In the genomic region with DNA sequence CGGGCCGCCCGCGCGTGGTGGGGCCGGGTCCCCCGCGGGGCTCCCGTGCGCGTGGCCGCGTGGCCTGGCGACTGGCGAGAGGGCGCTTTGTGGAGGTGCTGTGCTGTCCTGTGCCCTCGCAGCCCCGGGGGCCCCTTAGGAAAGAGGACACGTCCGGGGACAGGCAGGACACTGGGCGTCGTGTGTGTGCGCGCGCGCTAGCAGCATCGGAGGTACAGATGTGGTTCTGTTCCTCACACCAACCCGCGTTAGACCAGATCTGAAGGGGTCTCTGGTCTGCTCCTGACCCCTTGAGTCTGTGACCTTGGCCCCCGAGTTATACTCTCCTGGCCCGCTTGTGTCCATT, we compare ENCODE assay signal across 8 cellular contexts. TPM values are rescaled to one million over a fixed set of nuclear protein-coding genes. Genes with fewer than 3 reads are reported as not detected.
DNase-seq lines count a peak whose midpoint lies in the region; ATAC-seq, FAIRE-seq and TF ChIP-seq lines count a peak whose summit lies in the region.

No MANE protein-coding gene starts in this region.

- peak overlapping the region in 1 of 2 donors; percentile 3 for H3K9ac ChIP-seq in mucosa of rectum (ENCODE audit: low read depth in 1 of 2, low read length in 2 of 2)

- POLR2A ChIA-PET in A549 (lab: Yijun Ruan, JAX): no interaction called here

- no peaks in the 10 kb centered on the region for H3K4me1 ChIP-seq in A549
- peaks cover 5 to 6% of the 10 kb centered on the region in 2 donors for H3K4me1 ChIP-seq in mucosa of rectum (ENCODE audit: control insufficient read depth in 2 of 2, insufficient read depth in 2 of 2, low read length in 2 of 2)

- whole genome bisulfite sequencing in A549 (ENCODE audit: missing lambda C conversion rate): 81% methylated on average over 27 of the region's 31 CpGs

- H3K27ac ChIP-seq in A549 (no peak overlapping the region), coronary artery (peak overlapping the region; percentile 70 to 97), mucosa of rectum (ENCODE audit: low read depth in 2 of 2, low read length in 2 of 2) (no peak overlapping the region)

- TF ChIP-seq CTCF in A549 (IDR thresholded peaks at IDR 0.05) (no peak), coronary artery (IDR thresholded peaks at IDR 0.05) (no peak)

- H3K9me3 ChIP-seq in A549 (peaks cover 6% of the 10 kb centered on the region; the same call in 1 of the 3 replicates), mucosa of rectum (ENCODE audit: control insufficient read depth in 2 of 2, low read length in 2 of 2) (no peaks in the 10 kb centered on the region)

- no peak for TF ChIP-seq EP300 in A549 (IDR thresholded peaks at IDR 0.05)

- H3K4me2 ChIP-seq in A549: peak overlapping the region; percentile 73

- no peak for ATAC-seq in A549
- ATAC-seq in HG02870 (IDR thresholded peaks at IDR 0.05; ENCODE audit: unreplicated experiment): peak; percentile 11

- peaks cover 9 to 11% of the 10 kb centered on the region in 2 donors for H3K27me3 ChIP-seq in mucosa of rectum (ENCODE audit: control insufficient read depth in 2 of 2, insufficient read depth in 2 of 2, low read length in 2 of 2)

- H3K36me3 ChIP-seq in mucosa of rectum (ENCODE audit: control insufficient read depth in 2 of 2, insufficient read depth in 2 of 2, low read length in 2 of 2): no peaks in the 10 kb centered on the region

- H3K4me3 ChIP-seq in A549 (peak overlapping the region; percentile 44; the same call in 2 of the 3 replicates), coronary artery (peak overlapping the region; percentile 94), mucosa of rectum (ENCODE audit: low read length in 2 of 2) (peak overlapping the region; percentile 14 to 37)

- no peak for FAIRE-seq in A549 (lab: Jason Lieb, UNC)

- CTCF ChIA-PET in A549 (lab: Yijun Ruan, JAX): no interaction called here

- TF ChIP-seq RAD21 in A549 (conservative IDR thresholded peaks at IDR 0.05 in 1 of 2, IDR thresholded peaks at IDR 0.05 in 1 of 2): no peak

- DNase-seq in A549 (ENCODE audit: low read depth in 1 of 2, low spot score in 1 of 2) (no peak), coronary artery (ENCODE audit: low spot score) (peak; percentile 77), EL (no peak), OCI-M1 (lab: John Stamatoyannopoulos, UW) (no peak), cerebellum (ENCODE audit: low spot score) (no peak)
- DNase-seq in activated CD4-positive, CD25-positive, alpha-beta regulatory T cell treated with anti-CD3 and anti-CD28 coated beads, Interleukin-2, amount 50 U/mL, for 72 hours: no peak

- TF ChIP-seq POLR2A in A549 (IDR thresholded peaks at IDR 0.05; ENCODE audit: low read length): no peak

TF ChIP-seq in A549, 52 proteins besides CTCF, POLR2A, EP300 and RAD21:
- TF ChIP-seq HOXB13 (CRISPR knock-in tag; IDR thresholded peaks at IDR 0.05; ENCODE audit: low read depth) (no peak), RCOR1 (IDR thresholded peaks at IDR 0.05; ENCODE audit: low read depth, low read length) (no peak), ZC3H11A (IDR thresholded peaks at IDR 0.05) (no peak), RARB (CRISPR knock-in tag; IDR thresholded peaks at IDR 0.05) (no peak), CEBPB (IDR thresholded peaks at IDR 0.05) (no peak), MAZ (IDR thresholded peaks at IDR 0.05; ENCODE audit: borderline replicate concordance, low read depth, low read length) (no peak), KDM1A (IDR thresholded peaks at IDR 0.05; ENCODE audit: low read depth) (no peak), NPAS2 (CRISPR knock-in tag; IDR thresholded peaks at IDR 0.05; ENCODE audit: borderline replicate concordance) (no peak)
- TF ChIP-seq, protein P1, sequence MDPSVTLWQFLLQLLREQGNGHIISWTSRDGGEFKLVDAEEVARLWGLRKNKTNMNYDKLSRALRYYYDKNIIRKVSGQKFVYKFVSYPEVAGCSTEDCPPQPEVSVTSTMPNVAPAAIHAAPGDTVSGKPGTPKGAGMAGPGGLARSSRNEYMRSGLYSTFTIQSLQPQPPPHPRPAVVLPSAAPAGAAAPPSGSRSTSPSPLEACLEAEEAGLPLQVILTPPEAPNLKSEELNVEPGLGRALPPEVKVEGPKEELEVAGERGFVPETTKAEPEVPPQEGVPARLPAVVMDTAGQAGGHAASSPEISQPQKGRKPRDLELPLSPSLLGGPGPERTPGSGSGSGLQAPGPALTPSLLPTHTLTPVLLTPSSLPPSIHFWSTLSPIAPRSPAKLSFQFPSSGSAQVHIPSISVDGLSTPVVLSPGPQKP (IDR thresholded peaks at IDR 0.05; ENCODE audit: low read depth, low read length): no peak
- TF ChIP-seq, protein P2, sequence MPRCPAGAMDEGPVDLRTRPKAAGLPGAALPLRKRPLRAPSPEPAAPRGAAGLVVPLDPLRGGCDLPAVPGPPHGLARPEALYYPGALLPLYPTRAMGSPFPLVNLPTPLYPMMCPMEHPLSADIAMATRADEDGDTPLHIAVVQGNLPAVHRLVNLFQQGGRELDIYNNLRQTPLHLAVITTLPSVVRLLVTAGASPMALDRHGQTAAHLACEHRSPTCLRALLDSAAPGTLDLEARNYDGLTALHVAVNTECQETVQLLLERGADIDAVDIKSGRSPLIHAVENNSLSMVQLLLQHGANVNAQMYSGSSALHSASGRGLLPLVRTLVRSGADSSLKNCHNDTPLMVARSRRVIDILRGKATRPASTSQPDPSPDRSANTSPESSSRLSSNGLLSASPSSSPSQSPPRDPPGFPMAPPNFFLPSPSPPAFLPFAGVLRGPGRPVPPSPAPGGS (IDR thresholded peaks at IDR 0.05): no peak
- TF ChIP-seq, protein P3, sequence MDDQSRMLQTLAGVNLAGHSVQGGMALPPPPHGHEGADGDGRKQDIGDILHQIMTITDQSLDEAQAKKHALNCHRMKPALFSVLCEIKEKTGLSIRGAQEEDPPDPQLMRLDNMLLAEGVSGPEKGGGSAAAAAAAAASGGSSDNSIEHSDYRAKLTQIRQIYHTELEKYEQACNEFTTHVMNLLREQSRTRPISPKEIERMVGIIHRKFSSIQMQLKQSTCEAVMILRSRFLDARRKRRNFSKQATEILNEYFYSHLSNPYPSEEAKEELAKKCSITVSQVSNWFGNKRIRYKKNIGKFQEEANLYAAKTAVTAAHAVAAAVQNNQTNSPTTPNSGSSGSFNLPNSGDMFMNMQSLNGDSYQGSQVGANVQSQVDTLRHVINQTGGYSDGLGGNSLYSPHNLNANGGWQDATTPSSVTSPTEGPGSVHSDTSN (IDR thresholded peaks at IDR 0.05): no peak
- TF ChIP-seq, protein P4, sequence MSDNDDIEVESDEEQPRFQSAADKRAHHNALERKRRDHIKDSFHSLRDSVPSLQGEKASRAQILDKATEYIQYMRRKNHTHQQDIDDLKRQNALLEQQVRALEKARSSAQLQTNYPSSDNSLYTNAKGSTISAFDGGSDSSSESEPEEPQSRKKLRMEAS (IDR thresholded peaks at IDR 0.05): no peak

RNA-seq across cellular contexts. Expression of a gene that starts 0.5 kb away (rescaled TPM):
- polyA plus RNA-seq in A549 (2011; rRNA removed) (not detected in 2 replicates), A549 (2017; fragmentation: RNase III; extraction: RNeasy Plus Mini Kit Qiagen cat#74134 plus additional on column Dnase treatment) (not detected in 3 replicates)
- 0.01 TPM in 1 of 2 replicates, not detected in the other for polyA plus RNA-seq in A549 (2012; cell fraction: cytosol; rRNA removed)
- polyA plus RNA-seq in A549 (2012; cell fraction: nucleus; rRNA removed): 0.02 and 0.05 TPM in 2 replicates
- polyA minus RNA-seq in A549 (2011; rRNA and poly(A)+ RNA removed): not detected in 2 replicates
- 4.0 TPM for total RNA-seq in cerebellum

Comparison
In these comparisons a context has a peak if more than half of its experiments do, and no peak if none do; other contexts are left out.
1. H3K27ac ChIP-seq: peak in coronary artery (2 of 2); none in A549 (0 of 2) and mucosa of rectum (0 of 2).
2. H3K4me3 ChIP-seq: peak in every context shown above with its lines; median percentile 94 in coronary artery; 44 in A549; 26 in mucosa of rectum.